1 cellular context compared by ENCODE assay signal in the genomic region with DNA sequence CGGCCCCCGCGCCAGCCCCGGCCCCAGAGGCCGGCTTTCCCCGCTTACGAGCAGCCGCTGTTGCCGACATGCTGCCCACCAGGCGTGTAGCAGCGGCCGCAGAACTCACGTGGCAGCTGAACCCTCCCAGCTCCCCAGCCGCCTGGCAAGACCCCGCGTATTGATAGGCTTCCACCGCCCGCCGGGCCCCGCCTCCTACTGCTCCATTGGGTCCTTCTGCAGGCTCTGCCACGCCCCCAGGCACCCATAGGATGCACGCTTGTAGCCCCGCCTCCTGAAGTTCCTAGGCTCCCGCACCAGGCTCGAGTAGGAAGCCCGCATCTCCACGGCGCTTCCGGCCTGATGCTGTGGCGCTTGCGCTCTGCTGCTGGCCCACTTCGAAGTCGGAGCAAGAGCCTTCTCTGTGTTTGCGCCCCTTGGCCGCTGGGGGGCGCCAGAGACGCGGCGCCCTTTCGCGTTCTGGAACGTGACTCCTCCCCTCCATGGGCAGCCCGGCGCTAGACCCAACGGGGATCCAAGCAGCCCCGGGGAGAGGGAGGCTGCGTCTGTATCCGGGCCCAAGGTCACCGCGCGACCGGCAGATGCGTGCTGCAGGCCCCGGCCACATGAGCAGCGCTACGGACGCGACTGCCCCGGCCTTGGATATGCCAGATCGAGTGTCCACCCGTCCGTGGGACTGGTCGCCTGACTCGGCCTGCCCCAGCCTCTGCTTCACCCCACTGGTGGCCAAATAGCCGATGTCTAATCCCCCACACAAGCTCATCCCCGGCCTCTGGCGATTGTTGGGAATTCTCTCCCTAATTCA.
TF ChIP-seq lines count a peak whose summit lies in the region.

A gene (plus strand): TSS at position 566 of the 805 bp plus-strand sequence. CDS start 993 bp downstream, outside the sequence.
A gene with protein sequence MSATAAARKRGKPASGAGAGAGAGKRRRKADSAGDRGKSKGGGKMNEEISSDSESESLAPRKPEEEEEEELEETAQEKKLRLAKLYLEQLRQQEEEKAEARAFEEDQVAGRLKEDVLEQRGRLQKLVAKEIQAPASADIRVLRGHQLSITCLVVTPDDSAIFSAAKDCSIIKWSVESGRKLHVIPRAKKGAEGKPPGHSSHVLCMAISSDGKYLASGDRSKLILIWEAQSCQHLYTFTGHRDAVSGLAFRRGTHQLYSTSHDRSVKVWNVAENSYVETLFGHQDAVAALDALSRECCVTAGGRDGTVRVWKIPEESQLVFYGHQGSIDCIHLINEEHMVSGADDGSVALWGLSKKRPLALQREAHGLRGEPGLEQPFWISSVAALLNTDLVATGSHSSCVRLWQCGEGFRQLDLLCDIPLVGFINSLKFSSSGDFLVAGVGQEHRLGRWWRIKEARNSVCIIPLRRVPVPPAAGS (minus strand): TSS at position 107 of the 805 bp plus-strand sequence. CDS start 37 bp downstream, at position 70.

TF ChIP-seq in HepG2, 621 proteins besides CTCF, POLR2A, EP300 and RAD21 (continued from another document and continues in another):
- TF ChIP-seq, protein P1, sequence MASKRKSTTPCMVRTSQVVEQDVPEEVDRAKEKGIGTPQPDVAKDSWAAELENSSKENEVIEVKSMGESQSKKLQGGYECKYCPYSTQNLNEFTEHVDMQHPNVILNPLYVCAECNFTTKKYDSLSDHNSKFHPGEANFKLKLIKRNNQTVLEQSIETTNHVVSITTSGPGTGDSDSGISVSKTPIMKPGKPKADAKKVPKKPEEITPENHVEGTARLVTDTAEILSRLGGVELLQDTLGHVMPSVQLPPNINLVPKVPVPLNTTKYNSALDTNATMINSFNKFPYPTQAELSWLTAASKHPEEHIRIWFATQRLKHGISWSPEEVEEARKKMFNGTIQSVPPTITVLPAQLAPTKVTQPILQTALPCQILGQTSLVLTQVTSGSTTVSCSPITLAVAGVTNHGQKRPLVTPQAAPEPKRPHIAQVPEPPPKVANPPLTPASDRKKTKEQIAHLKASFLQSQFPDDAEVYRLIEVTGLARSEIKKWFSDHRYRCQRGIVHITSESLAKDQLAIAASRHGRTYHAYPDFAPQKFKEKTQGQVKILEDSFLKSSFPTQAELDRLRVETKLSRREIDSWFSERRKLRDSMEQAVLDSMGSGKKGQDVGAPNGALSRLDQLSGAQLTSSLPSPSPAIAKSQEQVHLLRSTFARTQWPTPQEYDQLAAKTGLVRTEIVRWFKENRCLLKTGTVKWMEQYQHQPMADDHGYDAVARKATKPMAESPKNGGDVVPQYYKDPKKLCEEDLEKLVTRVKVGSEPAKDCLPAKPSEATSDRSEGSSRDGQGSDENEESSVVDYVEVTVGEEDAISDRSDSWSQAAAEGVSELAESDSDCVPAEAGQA (IDR thresholded peaks at IDR 0.05; ENCODE audit: low read depth), result no peak
- TF ChIP-seq, protein P1 (CRISPR knock-in tag; IDR thresholded peaks at IDR 0.05; ENCODE audit: borderline replicate concordance), result no peak
- TF ChIP-seq ZNF747 (CRISPR knock-in tag; IDR thresholded peaks at IDR 0.05; ENCODE audit: borderline replicate concordance), result peak; percentile 91; the same call in 1 of the 2 replicates
- TF ChIP-seq TCF7 (IDR thresholded peaks at IDR 0.05; ENCODE audit: low read depth), result no peak; the same call in 1 of the 2 replicates
- TF ChIP-seq, protein P2, sequence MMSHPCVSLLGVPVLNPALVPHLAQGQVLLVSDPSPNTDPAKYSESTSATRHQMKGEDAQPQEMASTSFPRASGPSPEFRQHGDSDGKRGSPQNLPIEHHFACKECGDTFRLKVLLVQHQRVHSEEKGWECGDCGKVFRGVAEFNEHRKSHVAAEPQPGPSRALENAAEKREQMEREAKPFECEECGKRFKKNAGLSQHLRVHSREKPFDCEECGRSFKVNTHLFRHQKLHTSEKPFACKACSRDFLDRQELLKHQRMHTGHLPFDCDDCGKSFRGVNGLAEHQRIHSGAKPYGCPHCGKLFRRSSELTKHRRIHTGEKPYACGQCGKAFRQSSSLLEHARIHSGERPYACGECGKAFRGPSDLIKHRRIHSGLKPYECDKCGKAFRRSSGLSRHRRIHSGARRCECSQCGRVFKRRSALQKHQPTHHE (CRISPR knock-in tag; IDR thresholded peaks at IDR 0.05; ENCODE audit: borderline replicate concordance), result peak; percentile 51; the same call in 1 of the 2 replicates
- peak; percentile 91; the same call in 1 of the 2 replicates for TF ChIP-seq ZNF709 (CRISPR knock-in tag; IDR thresholded peaks at IDR 0.05)
- no peak for TF ChIP-seq TCF7L2 (IDR thresholded peaks at IDR 0.05; ENCODE audit: low read depth, low read length)
- no peak for TF ChIP-seq ZNF180 (CRISPR knock-in tag; IDR thresholded peaks at IDR 0.05; ENCODE audit: borderline replicate concordance, low read depth)
- peak; percentile 65; the same call in 1 of the 2 replicates for TF ChIP-seq ZBTB38 (CRISPR knock-in tag; IDR thresholded peaks at IDR 0.05)
- peak; percentile 73; the same call in 1 of the 2 replicates for TF ChIP-seq ZNF205 (CRISPR knock-in tag; IDR thresholded peaks at IDR 0.05)
- peak; percentile 94 for TF ChIP-seq ZBTB3 (CRISPR knock-in tag; IDR thresholded peaks at IDR 0.05; ENCODE audit: borderline replicate concordance, low read depth)
- peak; percentile 89 for TF ChIP-seq ZNF782 (CRISPR knock-in tag; IDR thresholded peaks at IDR 0.05; ENCODE audit: borderline replicate concordance)
- TF ChIP-seq ZNF34 (CRISPR knock-in tag; IDR thresholded peaks at IDR 0.05; ENCODE audit: borderline replicate concordance), result no peak
- no peak for TF ChIP-seq ZNF550 (CRISPR knock-in tag; IDR thresholded peaks at IDR 0.05; ENCODE audit: borderline replicate concordance)
- peak; percentile 98 for TF ChIP-seq ARNTL (CRISPR knock-in tag; IDR thresholded peaks at IDR 0.05)
- no peak; the same call in 1 of the 2 replicates for TF ChIP-seq HNRNPL (IDR thresholded peaks at IDR 0.05; ENCODE audit: low read depth, low read length)
- peak; percentile 50; the same call in 1 of the 2 replicates for TF ChIP-seq ZNF556 (CRISPR knock-in tag; IDR thresholded peaks at IDR 0.05; ENCODE audit: borderline replicate concordance)
- peak; percentile 55; the same call in 1 of the 2 replicates for TF ChIP-seq ZNF335 (CRISPR knock-in tag; IDR thresholded peaks at IDR 0.05)
- TF ChIP-seq, protein P3, sequence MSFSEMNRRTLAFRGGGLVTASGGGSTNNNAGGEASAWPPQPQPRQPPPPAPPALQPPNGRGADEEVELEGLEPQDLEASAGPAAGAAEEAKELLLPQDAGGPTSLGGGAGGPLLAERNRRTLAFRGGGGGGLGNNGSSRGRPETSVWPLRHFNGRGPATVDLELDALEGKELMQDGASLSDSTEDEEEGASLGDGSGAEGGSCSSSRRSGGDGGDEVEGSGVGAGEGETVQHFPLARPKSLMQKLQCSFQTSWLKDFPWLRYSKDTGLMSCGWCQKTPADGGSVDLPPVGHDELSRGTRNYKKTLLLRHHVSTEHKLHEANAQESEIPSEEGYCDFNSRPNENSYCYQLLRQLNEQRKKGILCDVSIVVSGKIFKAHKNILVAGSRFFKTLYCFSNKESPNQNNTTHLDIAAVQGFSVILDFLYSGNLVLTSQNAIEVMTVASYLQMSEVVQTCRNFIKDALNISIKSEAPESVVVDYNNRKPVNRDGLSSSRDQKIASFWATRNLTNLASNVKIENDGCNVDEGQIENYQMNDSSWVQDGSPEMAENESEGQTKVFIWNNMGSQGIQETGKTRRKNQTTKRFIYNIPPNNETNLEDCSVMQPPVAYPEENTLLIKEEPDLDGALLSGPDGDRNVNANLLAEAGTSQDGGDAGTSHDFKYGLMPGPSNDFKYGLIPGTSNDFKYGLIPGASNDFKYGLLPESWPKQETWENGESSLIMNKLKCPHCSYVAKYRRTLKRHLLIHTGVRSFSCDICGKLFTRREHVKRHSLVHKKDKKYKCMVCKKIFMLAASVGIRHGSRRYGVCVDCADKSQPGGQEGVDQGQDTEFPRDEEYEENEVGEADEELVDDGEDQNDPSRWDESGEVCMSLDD (CRISPR knock-in tag; IDR thresholded peaks at IDR 0.05; ENCODE audit: borderline replicate concordance), result peak; percentile 79; the same call in 1 of the 2 replicates
- no peak for TF ChIP-seq ZNF549 (CRISPR knock-in tag; IDR thresholded peaks at IDR 0.05)
- TF ChIP-seq, protein P4, sequence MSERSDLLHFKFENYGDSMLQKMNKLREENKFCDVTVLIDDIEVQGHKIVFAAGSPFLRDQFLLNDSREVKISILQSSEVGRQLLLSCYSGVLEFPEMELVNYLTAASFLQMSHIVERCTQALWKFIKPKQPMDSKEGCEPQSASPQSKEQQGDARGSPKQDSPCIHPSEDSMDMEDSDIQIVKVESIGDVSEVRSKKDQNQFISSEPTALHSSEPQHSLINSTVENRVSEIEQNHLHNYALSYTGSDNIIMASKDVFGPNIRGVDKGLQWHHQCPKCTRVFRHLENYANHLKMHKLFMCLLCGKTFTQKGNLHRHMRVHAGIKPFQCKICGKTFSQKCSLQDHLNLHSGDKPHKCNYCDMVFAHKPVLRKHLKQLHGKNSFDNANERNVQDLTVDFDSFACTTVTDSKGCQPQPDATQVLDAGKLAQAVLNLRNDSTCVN (CRISPR knock-in tag; IDR thresholded peaks at IDR 0.05; ENCODE audit: borderline replicate concordance), result peak; percentile 83
- TF ChIP-seq ZNF225 (CRISPR knock-in tag; IDR thresholded peaks at IDR 0.05), result no peak
- TF ChIP-seq, protein P5, sequence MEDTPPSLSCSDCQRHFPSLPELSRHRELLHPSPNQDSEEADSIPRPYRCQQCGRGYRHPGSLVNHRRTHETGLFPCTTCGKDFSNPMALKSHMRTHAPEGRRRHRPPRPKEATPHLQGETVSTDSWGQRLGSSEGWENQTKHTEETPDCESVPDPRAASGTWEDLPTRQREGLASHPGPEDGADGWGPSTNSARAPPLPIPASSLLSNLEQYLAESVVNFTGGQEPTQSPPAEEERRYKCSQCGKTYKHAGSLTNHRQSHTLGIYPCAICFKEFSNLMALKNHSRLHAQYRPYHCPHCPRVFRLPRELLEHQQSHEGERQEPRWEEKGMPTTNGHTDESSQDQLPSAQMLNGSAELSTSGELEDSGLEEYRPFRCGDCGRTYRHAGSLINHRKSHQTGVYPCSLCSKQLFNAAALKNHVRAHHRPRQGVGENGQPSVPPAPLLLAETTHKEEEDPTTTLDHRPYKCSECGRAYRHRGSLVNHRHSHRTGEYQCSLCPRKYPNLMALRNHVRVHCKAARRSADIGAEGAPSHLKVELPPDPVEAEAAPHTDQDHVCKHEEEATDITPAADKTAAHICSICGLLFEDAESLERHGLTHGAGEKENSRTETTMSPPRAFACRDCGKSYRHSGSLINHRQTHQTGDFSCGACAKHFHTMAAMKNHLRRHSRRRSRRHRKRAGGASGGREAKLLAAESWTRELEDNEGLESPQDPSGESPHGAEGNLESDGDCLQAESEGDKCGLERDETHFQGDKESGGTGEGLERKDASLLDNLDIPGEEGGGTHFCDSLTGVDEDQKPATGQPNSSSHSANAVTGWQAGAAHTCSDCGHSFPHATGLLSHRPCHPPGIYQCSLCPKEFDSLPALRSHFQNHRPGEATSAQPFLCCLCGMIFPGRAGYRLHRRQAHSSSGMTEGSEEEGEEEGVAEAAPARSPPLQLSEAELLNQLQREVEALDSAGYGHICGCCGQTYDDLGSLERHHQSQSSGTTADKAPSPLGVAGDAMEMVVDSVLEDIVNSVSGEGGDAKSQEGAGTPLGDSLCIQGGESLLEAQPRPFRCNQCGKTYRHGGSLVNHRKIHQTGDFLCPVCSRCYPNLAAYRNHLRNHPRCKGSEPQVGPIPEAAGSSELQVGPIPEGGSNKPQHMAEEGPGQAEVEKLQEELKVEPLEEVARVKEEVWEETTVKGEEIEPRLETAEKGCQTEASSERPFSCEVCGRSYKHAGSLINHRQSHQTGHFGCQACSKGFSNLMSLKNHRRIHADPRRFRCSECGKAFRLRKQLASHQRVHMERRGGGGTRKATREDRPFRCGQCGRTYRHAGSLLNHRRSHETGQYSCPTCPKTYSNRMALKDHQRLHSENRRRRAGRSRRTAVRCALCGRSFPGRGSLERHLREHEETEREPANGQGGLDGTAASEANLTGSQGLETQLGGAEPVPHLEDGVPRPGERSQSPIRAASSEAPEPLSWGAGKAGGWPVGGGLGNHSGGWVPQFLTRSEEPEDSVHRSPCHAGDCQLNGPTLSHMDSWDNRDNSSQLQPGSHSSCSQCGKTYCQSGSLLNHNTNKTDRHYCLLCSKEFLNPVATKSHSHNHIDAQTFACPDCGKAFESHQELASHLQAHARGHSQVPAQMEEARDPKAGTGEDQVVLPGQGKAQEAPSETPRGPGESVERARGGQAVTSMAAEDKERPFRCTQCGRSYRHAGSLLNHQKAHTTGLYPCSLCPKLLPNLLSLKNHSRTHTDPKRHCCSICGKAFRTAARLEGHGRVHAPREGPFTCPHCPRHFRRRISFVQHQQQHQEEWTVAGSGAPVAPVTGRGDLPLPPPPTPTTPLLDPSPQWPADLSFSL (CRISPR knock-in tag; IDR thresholded peaks at IDR 0.05), result no peak
- TF ChIP-seq TBL1XR1 (IDR thresholded peaks at IDR 0.05; ENCODE audit: borderline replicate concordance, low read length, partially characterized antibody), result no peak
- no peak for TF ChIP-seq SP140L (CRISPR knock-in tag; IDR thresholded peaks at IDR 0.05; ENCODE audit: borderline replicate concordance)
- no peak for TF ChIP-seq ZNF101 (CRISPR knock-in tag; IDR thresholded peaks at IDR 0.05; ENCODE audit: borderline replicate concordance, low read depth)
- TF ChIP-seq, protein P6, sequence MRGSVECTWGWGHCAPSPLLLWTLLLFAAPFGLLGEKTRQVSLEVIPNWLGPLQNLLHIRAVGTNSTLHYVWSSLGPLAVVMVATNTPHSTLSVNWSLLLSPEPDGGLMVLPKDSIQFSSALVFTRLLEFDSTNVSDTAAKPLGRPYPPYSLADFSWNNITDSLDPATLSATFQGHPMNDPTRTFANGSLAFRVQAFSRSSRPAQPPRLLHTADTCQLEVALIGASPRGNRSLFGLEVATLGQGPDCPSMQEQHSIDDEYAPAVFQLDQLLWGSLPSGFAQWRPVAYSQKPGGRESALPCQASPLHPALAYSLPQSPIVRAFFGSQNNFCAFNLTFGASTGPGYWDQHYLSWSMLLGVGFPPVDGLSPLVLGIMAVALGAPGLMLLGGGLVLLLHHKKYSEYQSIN (CRISPR knock-in tag; IDR thresholded peaks at IDR 0.05; ENCODE audit: borderline replicate concordance), result no peak
- peak; percentile 79; the same call in 1 of the 2 replicates for TF ChIP-seq ZNF614 (CRISPR knock-in tag; IDR thresholded peaks at IDR 0.05; ENCODE audit: borderline replicate concordance)
- peak; percentile 85 for TF ChIP-seq PPARG (CRISPR knock-in tag; conservative IDR thresholded peaks at IDR 0.05)
